In genomic region chr18:50374753-50375391, GRCh38 we compare ENCODE assay signal across 8 cellular contexts. TPM values are rescaled to one million over a fixed set of nuclear protein-coding genes. Genes with fewer than 3 reads are reported as not detected.
DNase-seq lines count a peak whose midpoint lies in the region; ATAC-seq and TF ChIP-seq lines count a peak whose summit lies in the region.

SKA1 (plus strand) TSS chr18:50375046; CDS start chr18:50375831, 785 bp downstream.

- no peaks in the 10 kb centered on the region for H3K36me3 ChIP-seq in KMS-11 (ENCODE audit: insufficient read depth)
- no peaks in the 10 kb centered on the region for H3K36me3 ChIP-seq in Peyer's patch
- H3K36me3 ChIP-seq in muscle layer of colon (ENCODE audit: insufficient read depth, low read length) = no peaks in the 10 kb centered on the region

- TF ChIP-seq POLR2A in Peyer's patch (IDR thresholded peaks at IDR 0.05) = peak; percentile 52 to 88

- H2AFZ ChIP-seq in KMS-11 (ENCODE audit: low read depth) = peak within 1 kb of the TSS; percentile 88

- H3K4me2 ChIP-seq in KMS-11 = peak within 1 kb of the TSS; percentile 82

- ATAC-seq in GM21737 (IDR thresholded peaks at IDR 0.05; ENCODE audit: unreplicated experiment) (peak; percentile 96), esophagus mucosa (peak; percentile 99)

- TF ChIP-seq CTCF in KMS-11 (conservative IDR thresholded peaks at IDR 0.05; ENCODE audit: low read depth, low read length) (no peak), Peyer's patch (IDR thresholded peaks at IDR 0.05) (no peak)

- H3K9ac ChIP-seq in KMS-11 (peak within 1 kb of the TSS; percentile 77), muscle layer of colon (ENCODE audit: low read length) (peak within 1 kb of the TSS; percentile 41)

- peak within 1 kb of the TSS; percentile 60 for H3K4me3 ChIP-seq in KMS-11 (IDR thresholded peaks at IDR 0.05; ENCODE audit: insufficient read depth, low read depth, low read length)
- H3K4me3 ChIP-seq in Peyer's patch = peak within 1 kb of the TSS; percentile 43 to 70 (median 58)
- peak within 1 kb of the TSS; percentile 52 to 72 for H3K4me3 ChIP-seq in muscle layer of colon (ENCODE audit: low read depth in 1 of 2, low read length in 2 of 2)

- H3K27ac ChIP-seq in KMS-11 = peak within 1 kb of the TSS; percentile 56
- peak within 1 kb of the TSS; percentile 54 to 95 (median 84) for H3K27ac ChIP-seq in Peyer's patch
- H3K27ac ChIP-seq in muscle layer of colon (ENCODE audit: low read depth, low read length) = peak within 1 kb of the TSS; percentile 61

- H4K20me1 ChIP-seq in KMS-11 (ENCODE audit: insufficient read depth) = no peaks in the 10 kb centered on the region

- H3K79me2 ChIP-seq in KMS-11 (ENCODE audit: insufficient read depth, low read depth) = peaks cover 26% of the 10 kb centered on the region

- H3K9me3 ChIP-seq in Peyer's patch (no peaks in the 10 kb centered on the region), muscle layer of colon (ENCODE audit: low read length) (peaks cover 8% of the 10 kb centered on the region)

- H3K4me1 ChIP-seq in KMS-11 (ENCODE audit: low read depth, poor library complexity, severe bottlenecking) (peaks cover 28% of the 10 kb centered on the region), Peyer's patch (peaks cover 0 to 6% (median 4%) of the 10 kb centered on the region in 4 donors), muscle layer of colon (ENCODE audit: insufficient read depth, low read length) (peaks cover 10% of the 10 kb centered on the region)

- H3K27me3 ChIP-seq in KMS-11 (ENCODE audit: insufficient read depth, low read depth) (no peaks in the 10 kb centered on the region), Peyer's patch (no peaks in the 10 kb centered on the region), muscle layer of colon (ENCODE audit: control insufficient read depth in 1 of 2, insufficient read depth in 2 of 2, low read length in 2 of 2) (no peaks in the 10 kb centered on the region)

- peak; percentile 96 for DNase-seq in DMS53 treated with DMSO at 0.1 percent for 48 hours (lab: John Stamatoyannopoulos, UW; ENCODE audit: unreplicated experiment)
- DNase-seq in Peyer's patch = peak; percentile 84 to 98 (median 95)
- DNase-seq in activated T-cell treated with anti-CD3 and anti-CD28 coated beads, Interleukin-2, amount 50 U/mL, for 48 hours = peak; percentile 94
- DNase-seq in stimulated activated CD8-positive, alpha-beta memory T cell treated with anti-CD3 and anti-CD28 coated beads, Interleukin-7, amount 100 ng/mL, for 24 hours (ENCODE audit: low read depth) = peak; percentile 88

RNA-seq across cellular contexts. Expression of gene SKA1, which starts in this region (rescaled TPM):
- total RNA-seq in Peyer's patch (1 to 10 TPM in 2 of 4 donors, under 1 TPM in 2; 0.54 to 5.8 (median 2.2) TPM), esophagus mucosa (7.0 TPM)

Comparison
In these comparisons a context has a peak if more than half of its experiments do, and no peak if none do; other contexts are left out.
1. Peak in every context shown above with its lines: DNase-seq, ATAC-seq, H3K4me3 ChIP-seq and H3K27ac ChIP-seq.